Comparison of ENCODE assay signal across 14 cellular contexts in the genomic region with DNA sequence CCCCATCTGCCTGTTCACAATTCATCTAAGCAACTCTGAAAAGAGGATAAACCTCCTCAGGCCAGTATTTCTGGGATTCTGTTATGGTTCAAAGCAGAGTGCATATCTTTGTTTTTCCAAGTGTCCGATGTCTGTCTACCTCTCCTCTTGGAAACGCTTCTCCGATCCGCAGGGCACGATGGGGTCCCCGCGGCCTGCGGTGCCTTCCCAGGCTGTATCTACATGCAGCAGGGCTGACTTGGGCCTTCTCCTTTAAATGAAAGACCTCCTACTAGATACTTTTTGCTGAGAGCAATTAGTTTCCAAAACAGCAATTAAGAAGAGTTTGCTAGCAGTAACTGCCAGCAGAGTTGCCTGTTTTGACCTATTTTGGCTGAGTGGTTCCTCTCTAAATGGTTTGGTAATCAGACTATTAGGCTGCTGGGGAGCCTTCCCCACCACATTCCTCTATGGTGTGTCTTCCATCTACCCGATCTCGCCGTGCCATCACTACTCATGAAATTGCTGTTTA. TPM values are rescaled to one million over a fixed set of nuclear protein-coding genes. Genes with fewer than 3 reads are reported as not detected.
DNase-seq lines count a peak whose midpoint lies in the region; TF ChIP-seq lines count a peak whose summit lies in the region.
"Had no signal": no experiment of that assay in that cellular context is flagged by ENCODE, and none has a peak within 500 bp of the region (broad histone marks: within the 10 kb centered on the region; RNA-seq: fewer than 3 reads in every experiment).

No MANE protein-coding gene starts in this region.

- WGBS in thymus = 92% methylated on average over 11 of the region's 11 CpGs

- H3K4me3 ChIP-seq in dorsolateral prefrontal cortex = peak overlapping the region in 14 of 59 donors; percentile 3 to 40 (median 24)
- no peak overlapping the region for H3K4me3 ChIP-seq in thymus (ENCODE audit: low read length)

- peaks cover 0 to 5% (median 0%) of the 10 kb centered on the region in 45 donors for H3K27me3 ChIP-seq in dorsolateral prefrontal cortex
- H3K27me3 ChIP-seq in thymus (ENCODE audit: control insufficient read depth, insufficient read depth) = no peaks in the 10 kb centered on the region

- TF ChIP-seq CTCF in dorsolateral prefrontal cortex (IDR thresholded peaks at IDR 0.05 in 54 of 56, conservative IDR thresholded peaks at IDR 0.05 in 2 of 56; ENCODE audit: low read depth in 1 of 56, partially characterized antibody in 56 of 56) = no peak

- no peaks in the 10 kb centered on the region for H3K4me1 ChIP-seq in thymus (ENCODE audit: control insufficient read depth, insufficient read depth, low read length)

- DNase-seq in M059J (ENCODE audit: low read depth) (peak; percentile 80), dorsolateral prefrontal cortex (no peak), midbrain (lab: John Stamatoyannopoulos, UW) (peak; percentile 15), DMS79 treated with DMSO at 0.1 percent for 48 hours (lab: John Stamatoyannopoulos, UW) (no peak)
- DNase-seq in activated T-cell treated with anti-CD3 and anti-CD28 coated beads, Interleukin-2, amount 50 U/mL, for 48 hours = no peak
- no peak for DNase-seq in activated T-cell treated with anti-CD3 and anti-CD28 coated beads, Interleukin-2, amount 50 U/mL, for 24 hours
- no peak for DNase-seq in stimulated activated CD4-positive, alpha-beta T cell treated with anti-CD3 and anti-CD28 coated beads, Interleukin-4, amount 100 ng/mL, for 24 hours
- DNase-seq: DMS153, foreskin melanocyte, natural killer cell, NCI-H526 treated with DMSO at 0.1 percent for 48 hours had no signal

- H3K27ac ChIP-seq in dorsolateral prefrontal cortex (peak overlapping the region in 32 of 59 donors; percentile 7 to 81 (median 45)), thymus (ENCODE audit: low read depth) (peak overlapping the region; percentile 64)

- H3K27me3 Mint-ChIP-seq in activated T-cell treated with anti-CD3 and anti-CD28 coated beads, Interleukin-2, amount 50 U/mL, for 24 hours = peaks cover 55% of the 10 kb centered on the region

- H3K36me3 ChIP-seq in thymus (ENCODE audit: control insufficient read depth, insufficient read depth) = no peaks in the 10 kb centered on the region

- no peak overlapping the region for H3K4me3 Mint-ChIP-seq in activated T-cell treated with anti-CD3 and anti-CD28 coated beads, Interleukin-2, amount 50 U/mL, for 24 hours
- H3K4me3 Mint-ChIP-seq: natural killer cell, type B pancreatic cell had no signal

- no peaks in the 10 kb centered on the region for H3K4me1 Mint-ChIP-seq in activated T-cell treated with anti-CD3 and anti-CD28 coated beads, Interleukin-2, amount 50 U/mL, for 24 hours (ENCODE audit: low read depth)
- H3K4me1 Mint-ChIP-seq: natural killer cell had no signal

- no peaks in the 10 kb centered on the region for H3K9me3 Mint-ChIP-seq in activated T-cell treated with anti-CD3 and anti-CD28 coated beads, Interleukin-2, amount 50 U/mL, for 24 hours
- H3K9me3 Mint-ChIP-seq: natural killer cell had no signal

- no peaks in the 10 kb centered on the region for H3K9me3 ChIP-seq in thymus (ENCODE audit: control insufficient read depth)

- H3K27ac Mint-ChIP-seq in activated T-cell treated with anti-CD3 and anti-CD28 coated beads, Interleukin-2, amount 50 U/mL, for 24 hours = no peak overlapping the region
- H3K27ac Mint-ChIP-seq: natural killer cell, type B pancreatic cell had no signal

- intact Hi-C loops in dorsolateral prefrontal cortex (cut with DNase I) = no loop called here

- no peaks in the 10 kb centered on the region for H3K36me3 Mint-ChIP-seq in activated T-cell treated with anti-CD3 and anti-CD28 coated beads, Interleukin-2, amount 50 U/mL, for 24 hours (ENCODE audit: low read depth)
- H3K36me3 Mint-ChIP-seq: natural killer cell had no signal

RNA-seq across cellular contexts. Expression of a gene that starts 23.5 kb away (rescaled TPM):
- 110 and 205 TPM in 2 replicates for total RNA-seq in M059J (2014; rRNA removed; shearing (Covaris generic))
- total RNA-seq in dorsolateral prefrontal cortex = 100 to 1,000 TPM in 1 of 120 experiments, 10 to 100 TPM in 119; 12.9 to 107 (median 31.0) TPM
- 63.1 TPM for polyA plus RNA-seq in thymus
- total RNA-seq: activated CD8-positive, alpha-beta memory T cell treated with anti-CD3 and anti-CD28 coated beads for 36 hours; natural killer cell had no signal

RNA-seq across cellular contexts. Expression of a gene that starts 23.6 kb away (rescaled TPM):
- 59.5 and 99.9 TPM in 2 replicates for total RNA-seq in M059J (2014; rRNA removed; shearing (Covaris generic))
- 100 to 1,000 TPM in 1 of 120 experiments, 10 to 100 TPM in 113, 1 to 10 TPM in 6; 7.5 to 122 (median 19.9) TPM for total RNA-seq in dorsolateral prefrontal cortex
- polyA plus RNA-seq in thymus = 95.2 TPM
- total RNA-seq: activated CD8-positive, alpha-beta memory T cell treated with anti-CD3 and anti-CD28 coated beads for 36 hours; natural killer cell had no signal

Comparison
In these comparisons a context has a peak if more than half of its experiments do, and no peak if none do; other contexts are left out.
1. DNase-seq: peak in M059J (single experiment) and midbrain (single experiment); none in dorsolateral prefrontal cortex (0 of 10), activated T-cell treated with anti-CD3 and anti-CD28 coated beads, Interleukin-2, amount 50 U/mL, for 48 hours (0 of 2), activated T-cell treated with anti-CD3 and anti-CD28 coated beads, Interleukin-2, amount 50 U/mL, for 24 hours (single experiment), DMS79 treated with DMSO at 0.1 percent for 48 hours (single experiment) and stimulated activated CD4-positive, alpha-beta T cell treated with anti-CD3 and anti-CD28 coated beads, Interleukin-4, amount 100 ng/mL, for 24 hours (single experiment).